ENCODE assay signal across 28 cellular contexts in genomic region chr7:108499575-108499974, GRCh38. TPM values are rescaled to one million over a fixed set of nuclear protein-coding genes. Genes with fewer than 3 reads are reported as not detected.
DNase-seq lines count a peak whose midpoint lies in the region; ATAC-seq and TF ChIP-seq lines count a peak whose summit lies in the region.
"Had no signal": no experiment of that assay in that cellular context is flagged by ENCODE, and none has a peak within 500 bp of the region (broad histone marks: within the 10 kb centered on the region; RNA-seq: fewer than 3 reads in every experiment).

No MANE protein-coding gene starts in this region.

- peaks cover 37 to 77% of the 10 kb centered on the region in 2 donors for H3K36me3 Mint-ChIP-seq in CD14-positive monocyte
- H3K36me3 Mint-ChIP-seq in T-helper 17 cell (ENCODE audit: low read depth) = peaks cover 11% of the 10 kb centered on the region
- peaks cover 82% of the 10 kb centered on the region for H3K36me3 Mint-ChIP-seq in stimulated activated effector memory CD8-positive, alpha-beta T cell treated with anti-CD3 and anti-CD28 coated beads, Interleukin-12 subunit alpha, Interleukin-12 subunit beta, amount 100 ng/mL, for 72 hours

- peaks cover 0 to 5% of the 10 kb centered on the region in 2 donors for H3K36me3 ChIP-seq in body of pancreas (replicated peaks in 1 of 2; ENCODE audit: insufficient read depth in 1 of 2, low read depth in 2 of 2)

- H3K4me1 Mint-ChIP-seq in CD14-positive monocyte = peaks cover 13% of the 10 kb centered on the region
- peaks cover 17% of the 10 kb centered on the region for H3K4me1 Mint-ChIP-seq in T-helper 17 cell
- peaks cover 6% of the 10 kb centered on the region for H3K4me1 Mint-ChIP-seq in stimulated activated effector memory CD8-positive, alpha-beta T cell treated with anti-CD3 and anti-CD28 coated beads, Interleukin-12 subunit alpha, Interleukin-12 subunit beta, amount 100 ng/mL, for 72 hours
- H3K4me1 Mint-ChIP-seq: activated CD8-positive, alpha-beta memory T cell treated with anti-CD3 and anti-CD28 coated beads, Interleukin-2, amount 10 ng/mL, durations not matched to agents 7 days and 5 days; immature natural killer cell had no signal

- DNase-seq in CD14-positive monocyte (ENCODE audit: low spot score) = no peak
- DNase-seq in T-helper 17 cell = no peak
- peak; percentile 52 for DNase-seq in fibroblast of pulmonary artery (ENCODE audit: low read depth)
- DNase-seq in stimulated activated effector memory CD8-positive, alpha-beta T cell treated with anti-CD3 and anti-CD28 coated beads, Interleukin-12 subunit alpha, Interleukin-12 subunit beta, amount 100 ng/mL, for 72 hours (ENCODE audit: low spot score in 2 of 2) = no peak
- no peak for DNase-seq in body of pancreas
- DNase-seq: activated CD4-positive, alpha-beta T cell treated with anti-CD3 and anti-CD28 coated beads, Interleukin-2, amount 10 ng/mL, durations not matched to agents 7 days and 5 days; activated CD8-positive, alpha-beta memory T cell treated with anti-CD3 and anti-CD28 coated beads, Interleukin-2, amount 10 ng/mL, durations not matched to agents 7 days and 5 days; activated naive CD4-positive, alpha-beta T cell treated with Interleukin-2 at 50 U/mL for 16 hours; adrenal gland; CD4-positive, alpha-beta T cell; immature natural killer cell; KBM-7; left colon; NCI-H1105 treated with DMSO at 0.1 percent for 48 hours; NCI-H1930; NCI-H2171 treated with DMSO at 0.1 percent for 48 hours; NCI-H510A; right lobe of liver; SIG-M5; spleen; stimulated activated CD4-positive, alpha-beta T cell treated with anti-CD3 and anti-CD28 coated beads, Interleukin-2, amount 100 ng/mL, for 24 hours; T-helper 9 cell; trophoblast cell had no signal

- no peak overlapping the region for H3K4me3 ChIP-seq in fibroblast of pulmonary artery (replicated peaks; ENCODE audit: low read depth, low read length)
- H3K4me3 ChIP-seq in body of pancreas = no peak overlapping the region
- H3K4me3 ChIP-seq: adrenal gland, right lobe of liver, spleen had no signal

- WGBS in body of pancreas, 2 donors = 81 to 89% methylated on average over 1 of the region's 1 CpG

- H3K9me3 Mint-ChIP-seq in CD14-positive monocyte = peaks cover 0 to 2% (median 0%) of the 10 kb centered on the region in 7 donors
- no peaks in the 10 kb centered on the region for H3K9me3 Mint-ChIP-seq in stimulated activated effector memory CD8-positive, alpha-beta T cell treated with anti-CD3 and anti-CD28 coated beads, Interleukin-12 subunit alpha, Interleukin-12 subunit beta, amount 100 ng/mL, for 72 hours
- H3K9me3 Mint-ChIP-seq: activated CD4-positive, alpha-beta T cell treated with anti-CD3 and anti-CD28 coated beads, Interleukin-2, amount 10 ng/mL, durations not matched to agents 7 days and 5 days; CD4-positive, alpha-beta T cell; immature natural killer cell had no signal

- TF ChIP-seq CTCF in CD14-positive monocyte (IDR thresholded peaks at IDR 0.05) = no peak
- TF ChIP-seq CTCF in fibroblast of pulmonary artery (IDR thresholded peaks at IDR 0.05; ENCODE audit: low read length, missing control alignments) = no peak
- TF ChIP-seq CTCF in body of pancreas (IDR thresholded peaks at IDR 0.05) = no peak

- intact Hi-C loops in CD14-positive monocyte (cut with micrococcal nuclease) = loop anchor here in 1 of 2 donors (5.0 kb wide), 1 partner anchor 317 kb away; no protein-coding TSS in a partner anchor
- intact Hi-C loops in body of pancreas (cut with DNase I) = no loop called here

- H3K4me3 Mint-ChIP-seq in CD14-positive monocyte (no peak overlapping the region), T-helper 17 cell (no peak overlapping the region)
- no peak overlapping the region for H3K4me3 Mint-ChIP-seq in stimulated activated effector memory CD8-positive, alpha-beta T cell treated with anti-CD3 and anti-CD28 coated beads, Interleukin-12 subunit alpha, Interleukin-12 subunit beta, amount 100 ng/mL, for 72 hours
- H3K4me3 Mint-ChIP-seq: activated CD4-positive, alpha-beta T cell treated with anti-CD3 and anti-CD28 coated beads, Interleukin-2, amount 10 ng/mL, durations not matched to agents 7 days and 5 days; activated CD8-positive, alpha-beta memory T cell treated with anti-CD3 and anti-CD28 coated beads, Interleukin-2, amount 10 ng/mL, durations not matched to agents 7 days and 5 days; CD4-positive, alpha-beta T cell; immature natural killer cell had no signal

- no peaks in the 10 kb centered on the region for H3K27me3 Mint-ChIP-seq in CD14-positive monocyte (ENCODE audit: low read depth in 3 of 3)
- H3K27me3 Mint-ChIP-seq in T-helper 17 cell = no peaks in the 10 kb centered on the region
- H3K27me3 Mint-ChIP-seq: activated CD4-positive, alpha-beta T cell treated with anti-CD3 and anti-CD28 coated beads, Interleukin-2, amount 10 ng/mL, durations not matched to agents 7 days and 5 days; activated CD8-positive, alpha-beta memory T cell treated with anti-CD3 and anti-CD28 coated beads, Interleukin-2, amount 10 ng/mL, durations not matched to agents 7 days and 5 days; CD4-positive, alpha-beta T cell; progenitor cell of endocrine pancreas had no signal

- H3K27ac ChIP-seq in body of pancreas = no peak overlapping the region
- H3K27ac ChIP-seq: adrenal gland, neutrophil, right lobe of liver, spleen, VCaP had no signal

- H3K27me3 ChIP-seq in body of pancreas = no peaks in the 10 kb centered on the region
- H3K27me3 ChIP-seq: adrenal gland, neutrophil, right lobe of liver, spleen had no signal

- ATAC-seq in T-helper 17 cell = no peak
- ATAC-seq in stimulated activated effector memory CD8-positive, alpha-beta T cell treated with anti-CD3 and anti-CD28 coated beads, Interleukin-12 subunit alpha, Interleukin-12 subunit beta, amount 100 ng/mL, for 72 hours = no peak
- no peak for ATAC-seq in HG03460 (IDR thresholded peaks at IDR 0.05; ENCODE audit: unreplicated experiment)
- no peak for ATAC-seq in GM21526 (IDR thresholded peaks at IDR 0.05; ENCODE audit: low FRiP score, unreplicated experiment)
- no peak for ATAC-seq in body of pancreas
- ATAC-seq: activated CD8-positive, alpha-beta memory T cell treated with anti-CD3 and anti-CD28 coated beads, Interleukin-2, amount 10 ng/mL, durations not matched to agents 7 days and 5 days; left colon; right lobe of liver had no signal

- no peak for TF ChIP-seq POLR2A in body of pancreas (IDR thresholded peaks at IDR 0.05)

- H3K27ac Mint-ChIP-seq in CD14-positive monocyte (peak overlapping the region in 4 of 7 donors; percentile 21 to 55 (median 30)), T-helper 17 cell (peak overlapping the region; percentile 85)
- H3K27ac Mint-ChIP-seq in stimulated activated effector memory CD8-positive, alpha-beta T cell treated with anti-CD3 and anti-CD28 coated beads, Interleukin-12 subunit alpha, Interleukin-12 subunit beta, amount 100 ng/mL, for 72 hours = peak overlapping the region; percentile 10
- H3K27ac Mint-ChIP-seq: activated CD4-positive, alpha-beta T cell treated with anti-CD3 and anti-CD28 coated beads, Interleukin-2, amount 10 ng/mL, durations not matched to agents 7 days and 5 days; activated CD8-positive, alpha-beta memory T cell treated with anti-CD3 and anti-CD28 coated beads, Interleukin-2, amount 10 ng/mL, durations not matched to agents 7 days and 5 days; CD4-positive, alpha-beta T cell; progenitor cell of endocrine pancreas had no signal

- H3K4me1 ChIP-seq in body of pancreas = no peaks in the 10 kb centered on the region
- H3K4me1 ChIP-seq: adrenal gland, right lobe of liver had no signal

- H3K9me3 ChIP-seq in T-helper 17 cell (ENCODE audit: control insufficient read depth, low read length, poor library complexity, severe bottlenecking) = no peaks in the 10 kb centered on the region
- no peaks in the 10 kb centered on the region for H3K9me3 ChIP-seq in body of pancreas
- H3K9me3 ChIP-seq: adrenal gland, neutrophil, right lobe of liver, spleen had no signal

RNA-seq across cellular contexts. Expression of gene PNPLA8, which starts 26.4 kb away (rescaled TPM):
- 10 to 100 TPM; 55.5 to 80.0 TPM for polyA plus RNA-seq in CD14-positive monocyte
- total RNA-seq in T-helper 17 cell (10 to 100 TPM; 62.9 to 67.1 TPM), body of pancreas (10 to 100 TPM; 15.0 to 16.8 TPM)

RNA-seq across cellular contexts. Expression of gene NRCAM, which starts 43.3 kb away (rescaled TPM):
- polyA plus RNA-seq in CD14-positive monocyte = not detected
- total RNA-seq in T-helper 17 cell (not detected), body of pancreas (10 to 100 TPM; 39.4 to 49.8 TPM)
- polyA plus RNA-seq: immature natural killer cell had no signal

Comparison
In these comparisons a context has a peak if more than half of its experiments do, and no peak if none do; other contexts are left out.
1. H3K27ac Mint-ChIP-seq: peak in every context shown above with its lines; median percentile 85 in T-helper 17 cell; 30 in CD14-positive monocyte; 10 in stimulated activated effector memory CD8-positive, alpha-beta T cell treated with anti-CD3 and anti-CD28 coated beads, Interleukin-12 subunit alpha, Interleukin-12 subunit beta, amount 100 ng/mL, for 72 hours.
2. RNA of gene NRCAM, which starts 43.3 kb away (total RNA-seq): 39.4 to 49.8 TPM in body of pancreas; not detected in T-helper 17 cell; every median in the first group is over 10 times any median in the second.